Comparison of ENCODE assay signal across 8 cellular contexts in the genomic region with DNA sequence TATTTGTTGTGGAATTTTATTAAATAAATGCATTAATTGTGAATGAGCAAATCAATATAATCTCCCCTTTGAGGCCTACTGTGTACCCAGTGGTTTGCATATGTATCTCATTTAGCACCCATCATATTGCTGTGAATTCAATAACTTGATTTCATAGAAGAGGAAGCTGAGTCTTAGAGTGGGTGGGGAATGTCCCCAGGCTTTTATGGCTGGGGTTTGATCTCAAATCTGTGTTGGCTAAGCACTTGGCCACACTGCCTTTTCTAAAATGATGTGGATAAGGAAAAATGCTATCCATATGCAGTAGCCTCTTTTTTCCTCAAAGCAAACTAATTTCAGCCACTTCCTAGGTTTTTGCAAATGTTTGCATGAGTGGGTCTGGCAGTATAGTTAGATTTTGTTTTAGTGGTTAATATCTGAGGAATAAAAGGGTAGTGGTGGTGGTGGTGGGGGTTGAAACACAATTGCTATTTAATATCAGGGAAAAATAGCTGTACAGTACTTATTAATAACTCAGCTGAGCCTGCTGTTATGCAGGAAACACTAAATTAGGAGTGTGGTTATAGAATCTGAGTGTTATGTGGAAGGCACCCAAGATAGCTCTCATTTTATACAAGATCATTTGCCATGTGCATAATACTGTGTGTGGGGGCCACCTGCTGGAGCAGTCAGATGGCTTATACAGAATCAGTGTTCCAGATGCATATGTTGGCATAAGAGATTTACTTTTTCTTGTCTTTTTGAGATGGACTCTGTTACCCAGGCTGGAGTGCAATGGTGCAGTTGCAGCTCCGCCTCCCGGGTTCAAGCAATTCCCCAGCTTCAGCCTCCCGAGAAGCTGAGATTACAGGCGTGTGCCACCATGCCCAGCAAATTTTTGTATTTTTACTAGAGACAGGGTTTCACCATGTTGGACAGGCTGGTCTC.
A peak's percentile ranks its signal among the peaks of the same experiment; 100 is the strongest.
DNase-seq lines count a peak whose midpoint lies in the region; ATAC-seq, FAIRE-seq and TF ChIP-seq lines count a peak whose summit lies in the region.

No MANE protein-coding gene starts in this region.

- H3K79me1 ChIP-seq in trophoblast cell (ENCODE audit: low read length): no peaks in the 10 kb centered on the region

- H3K27ac ChIP-seq in trophoblast cell (ENCODE audit: low read depth, low read length): no peak overlapping the region

- H3K27me3 ChIP-seq in trophoblast cell (ENCODE audit: insufficient read depth, low read length): no peaks in the 10 kb centered on the region

- no peak overlapping the region for H2BK5ac ChIP-seq in trophoblast cell (ENCODE audit: low read depth, low read length, poor library complexity)

- H4K12ac ChIP-seq in trophoblast cell (ENCODE audit: low read depth, low read length): no peak overlapping the region

- peaks cover 3 to 7% of the 10 kb centered on the region in 2 experiments for H3K4me1 ChIP-seq in trophoblast cell (ENCODE audit: control insufficient read depth in 1 of 2, insufficient read depth in 2 of 2, low read length in 2 of 2)

- H3K23ac ChIP-seq in trophoblast cell (ENCODE audit: low read length): no peak overlapping the region

- no peak overlapping the region for H2AK5ac ChIP-seq in trophoblast cell (ENCODE audit: low read length)

- no peak overlapping the region for H4K8ac ChIP-seq in trophoblast cell (ENCODE audit: low read depth, low read length)

- no peak overlapping the region for H2BK120ac ChIP-seq in trophoblast cell (ENCODE audit: insufficient read depth, low read length, poor library complexity)

- no peaks in the 10 kb centered on the region for H3K79me2 ChIP-seq in trophoblast cell (ENCODE audit: control insufficient read depth, insufficient read depth, low read length, poor library complexity)

- FAIRE-seq in urothelium cell line (lab: Jason Lieb, UNC): no peak

- no peak overlapping the region for H3K4me2 ChIP-seq in trophoblast cell (ENCODE audit: low read length)

- no peak overlapping the region for H3K14ac ChIP-seq in trophoblast cell (ENCODE audit: low read length)

- ATAC-seq in HG02623 (IDR thresholded peaks at IDR 0.05; ENCODE audit: unreplicated experiment): peak; percentile 53

- no peak overlapping the region for H2BK12ac ChIP-seq in trophoblast cell (ENCODE audit: low read length)

- H3K9ac ChIP-seq in trophoblast cell (ENCODE audit: low read length): no peak overlapping the region

- H2AFZ ChIP-seq in trophoblast cell (ENCODE audit: insufficient read depth, low read length, poor library complexity): no peak overlapping the region

- no peaks in the 10 kb centered on the region for H3K9me3 ChIP-seq in trophoblast cell (ENCODE audit: insufficient read depth, low read depth, low read length)

- DNase-seq in NCI-H1417 (lab: John Stamatoyannopoulos, UW) (peak in 2 of 3 experiments; percentile 28 to 69), NCI-H1417 treated with DMSO at 0.1 percent for 48 hours (lab: John Stamatoyannopoulos, UW) (no peak), NOMO-1 (lab: John Stamatoyannopoulos, UW; ENCODE audit: unreplicated experiment in 2 of 2) (peak; percentile 46 to 66), fibroblast of pulmonary artery (ENCODE audit: low read depth) (peak; percentile 85), trophoblast cell (peak; percentile 3 to 46), urothelium cell line (ENCODE audit: low spot score) (peak; percentile 9)
- DNase-seq in activated T-cell treated with anti-CD3 and anti-CD28 coated beads, Interleukin-2, amount 50 U/mL, for 48 hours: peak; percentile 57 to 58

- peak; percentile 76 for TF ChIP-seq CTCF in fibroblast of pulmonary artery (IDR thresholded peaks at IDR 0.05; ENCODE audit: low read length, missing control alignments)

- no peak overlapping the region for H3K18ac ChIP-seq in trophoblast cell (ENCODE audit: low read length)

- no peak overlapping the region for H3K4me3 ChIP-seq in fibroblast of pulmonary artery (replicated peaks; ENCODE audit: low read depth, low read length)
- H3K4me3 ChIP-seq in trophoblast cell (ENCODE audit: low read depth, low read length): no peak overlapping the region

- H3K36me3 ChIP-seq in trophoblast cell (ENCODE audit: control insufficient read depth in 1 of 2, insufficient read depth in 2 of 2, low read length in 2 of 2): no peaks in the 10 kb centered on the region

- no peak overlapping the region for H3K4ac ChIP-seq in trophoblast cell (ENCODE audit: low read depth, low read length)

- H4K91ac ChIP-seq in trophoblast cell (ENCODE audit: low read depth, low read length): no peak overlapping the region

- WGBS in trophoblast cell (ENCODE audit: extremely low coverage, insufficient coverage, insufficient read length): no CpG with 5 or more reads among the region's 4 CpGs
